In genomic region chr5:157870837-157871834, GRCh38 we compare ENCODE assay signal across 12 cellular contexts. TPM values are rescaled to one million over a fixed set of nuclear protein-coding genes. Genes with fewer than 3 reads are reported as not detected.
DNase-seq lines count a peak whose midpoint lies in the region; ATAC-seq and TF ChIP-seq lines count a peak whose summit lies in the region.
"Had no signal": no experiment of that assay in that cellular context is flagged by ENCODE, and none has a peak within 500 bp of the region (broad histone marks: within the 10 kb centered on the region; RNA-seq: fewer than 3 reads in every experiment).

No MANE protein-coding gene starts in this region.

- CTCF ChIA-PET in activated CD8-positive, alpha-beta T cell treated with anti-CD3 and anti-CD28 coated beads for 36 hours (lab: Charles Lee), result interaction anchor here (1.5 kb wide), 1 partner anchor 54 kb away, joined by 3 read pairs; no protein-coding TSS in a partner anchor
- CTCF ChIA-PET in activated CD8-positive, alpha-beta T cell treated with anti-CD3 and anti-CD28 coated beads, Interleukin-2, amount 10 ng/mL, durations not matched to agents 7 days and 5 days (lab: Charles Lee), result no interaction called here

- TF ChIP-seq EP300 in stomach (IDR thresholded peaks at IDR 0.05), result no peak

- H3K27me3 ChIP-seq in MG63 (no peaks in the 10 kb centered on the region; the same call in 1 of the 2 replicates), smooth muscle cell (ENCODE audit: low read depth) (no peaks in the 10 kb centered on the region), stomach (no peaks in the 10 kb centered on the region)

- H2AFZ ChIP-seq in smooth muscle cell (ENCODE audit: low read depth), result no peak overlapping the region

- ATAC-seq in activated CD8-positive, alpha-beta T cell treated with anti-CD3 and anti-CD28 coated beads for 36 hours, result peak; percentile 61
- ATAC-seq in activated CD8-positive, alpha-beta T cell treated with anti-CD3 and anti-CD28 coated beads, Interleukin-2, amount 10 ng/mL, durations not matched to agents 7 days and 5 days, result no peak
- ATAC-seq: T-cell had no signal

- no peak overlapping the region for H3K4me3 Mint-ChIP-seq in activated CD8-positive, alpha-beta T cell treated with anti-CD3 and anti-CD28 coated beads for 36 hours
- H3K4me3 Mint-ChIP-seq in activated CD8-positive, alpha-beta T cell treated with anti-CD3 and anti-CD28 coated beads, Interleukin-2, amount 10 ng/mL, durations not matched to agents 7 days and 5 days, result no peak overlapping the region
- H3K4me3 Mint-ChIP-seq: CD4-positive, CD25-positive, alpha-beta regulatory T cell; T-cell had no signal

- TF ChIP-seq CTCF in activated CD8-positive, alpha-beta T cell treated with anti-CD3 and anti-CD28 coated beads for 36 hours (IDR thresholded peaks at IDR 0.05), result no peak
- TF ChIP-seq CTCF in smooth muscle cell (IDR thresholded peaks at IDR 0.05; ENCODE audit: borderline replicate concordance, insufficient read depth, poor library complexity, severe bottlenecking) (no peak), stomach (IDR thresholded peaks at IDR 0.05) (no peak)

- no peaks in the 10 kb centered on the region for H3K9me3 ChIP-seq in MG63
- no peaks in the 10 kb centered on the region for H3K9me3 ChIP-seq in smooth muscle cell (replicated peaks; ENCODE audit: low read depth)
- no peaks in the 10 kb centered on the region for H3K9me3 ChIP-seq in stomach

- no peak for DNase-seq in activated CD8-positive, alpha-beta T cell treated with anti-CD3 and anti-CD28 coated beads for 36 hours
- DNase-seq in activated CD8-positive, alpha-beta T cell treated with anti-CD3 and anti-CD28 coated beads, Interleukin-2, amount 10 ng/mL, durations not matched to agents 7 days and 5 days, result no peak
- DNase-seq in MG63, result peak; percentile 67
- peak; percentile 88 for DNase-seq in dermis blood vessel endothelial cell
- no peak for DNase-seq in smooth muscle cell (lab: John Stamatoyannopoulos, UW; ENCODE audit: unreplicated experiment)
- no peak for DNase-seq in NCI-H1694 (lab: John Stamatoyannopoulos, UW)
- no peak for DNase-seq in DMS153 treated with DMSO at 0.1 percent for 48 hours (lab: John Stamatoyannopoulos, UW; ENCODE audit: unreplicated experiment)
- no peak for DNase-seq in stomach
- DNase-seq: CD4-positive, CD25-positive, alpha-beta regulatory T cell; cerebellar nuclear complex; Karpas-422; T-cell had no signal

- peak overlapping the region; percentile 80 for H3K27ac ChIP-seq in smooth muscle cell (ENCODE audit: low read depth)
- H3K27ac ChIP-seq in stomach, result no peak overlapping the region

- intact Hi-C loops in activated CD8-positive, alpha-beta T cell treated with anti-CD3 and anti-CD28 coated beads for 36 hours (cut with micrococcal nuclease), result no loop called here
- intact Hi-C loops in stomach (cut with DNase I; ENCODE audit: low total_unique reads), result no loop called here

- POLR2A ChIA-PET in activated CD8-positive, alpha-beta T cell treated with anti-CD3 and anti-CD28 coated beads for 36 hours (lab: Charles Lee), result interaction anchor here (2.1 kb wide), 1 partner anchor 10 kb away, joined by 7 read pairs; no protein-coding TSS in a partner anchor
- POLR2A ChIA-PET in activated CD8-positive, alpha-beta T cell treated with anti-CD3 and anti-CD28 coated beads, Interleukin-2, amount 10 ng/mL, durations not matched to agents 7 days and 5 days (lab: Charles Lee), result no interaction called here

- H3F3A ChIP-seq in smooth muscle cell (ENCODE audit: low read depth), result no peaks in the 10 kb centered on the region

- H3K27me3 Mint-ChIP-seq in activated CD8-positive, alpha-beta T cell treated with anti-CD3 and anti-CD28 coated beads for 36 hours, result no peaks in the 10 kb centered on the region
- no peaks in the 10 kb centered on the region for H3K27me3 Mint-ChIP-seq in activated CD8-positive, alpha-beta T cell treated with anti-CD3 and anti-CD28 coated beads, Interleukin-2, amount 10 ng/mL, durations not matched to agents 7 days and 5 days (ENCODE audit: low read depth)
- H3K27me3 Mint-ChIP-seq: T-cell had no signal

- TF ChIP-seq POLR2A in stomach (IDR thresholded peaks at IDR 0.05), result no peak

- H3K9me3 Mint-ChIP-seq in activated CD8-positive, alpha-beta T cell treated with anti-CD3 and anti-CD28 coated beads for 36 hours, result peaks cover 3% of the 10 kb centered on the region
- H3K9me3 Mint-ChIP-seq in activated CD8-positive, alpha-beta T cell treated with anti-CD3 and anti-CD28 coated beads, Interleukin-2, amount 10 ng/mL, durations not matched to agents 7 days and 5 days (ENCODE audit: insufficient read depth), result no peaks in the 10 kb centered on the region
- H3K9me3 Mint-ChIP-seq: T-cell had no signal

- no peaks in the 10 kb centered on the region for H3K4me1 ChIP-seq in smooth muscle cell (ENCODE audit: low read depth)
- H3K4me1 ChIP-seq in stomach, result no peaks in the 10 kb centered on the region

- no peaks in the 10 kb centered on the region for H3K36me3 Mint-ChIP-seq in activated CD8-positive, alpha-beta T cell treated with anti-CD3 and anti-CD28 coated beads for 36 hours (ENCODE audit: low read depth)
- no peaks in the 10 kb centered on the region for H3K36me3 Mint-ChIP-seq in activated CD8-positive, alpha-beta T cell treated with anti-CD3 and anti-CD28 coated beads, Interleukin-2, amount 10 ng/mL, durations not matched to agents 7 days and 5 days (ENCODE audit: low read depth)
- H3K36me3 Mint-ChIP-seq: CD4-positive, CD25-positive, alpha-beta regulatory T cell; T-cell had no signal

- no peak overlapping the region for H3K4me2 ChIP-seq in smooth muscle cell

- H3K4me3 ChIP-seq in MG63 (no peak overlapping the region), smooth muscle cell (no peak overlapping the region), stomach (no peak overlapping the region)

- H3K27ac Mint-ChIP-seq in activated CD8-positive, alpha-beta T cell treated with anti-CD3 and anti-CD28 coated beads for 36 hours, result no peak overlapping the region
- H3K27ac Mint-ChIP-seq in activated CD8-positive, alpha-beta T cell treated with anti-CD3 and anti-CD28 coated beads, Interleukin-2, amount 10 ng/mL, durations not matched to agents 7 days and 5 days, result no peak overlapping the region
- H3K27ac Mint-ChIP-seq: CD4-positive, CD25-positive, alpha-beta regulatory T cell; T-cell had no signal

- H4K20me1 ChIP-seq in smooth muscle cell (ENCODE audit: low read depth), result no peaks in the 10 kb centered on the region

- H3K9ac ChIP-seq in smooth muscle cell (ENCODE audit: low read depth), result peak overlapping the region; percentile 74

- H3K79me2 ChIP-seq in smooth muscle cell (ENCODE audit: low read depth), result no peaks in the 10 kb centered on the region

- 62% methylated on average over 7 of the region's 7 CpGs for WGBS in smooth muscle cell (ENCODE audit: low lambda C conversion rate)
- WGBS in stomach, 5 donors, result 62 to 75% (median 68%) methylated on average over 7 of the region's 7 CpGs

- H3K36me3 ChIP-seq in MG63 (no peaks in the 10 kb centered on the region), smooth muscle cell (ENCODE audit: low read depth) (no peaks in the 10 kb centered on the region), stomach (no peaks in the 10 kb centered on the region)

- peaks cover 15% of the 10 kb centered on the region for H3K4me1 Mint-ChIP-seq in activated CD8-positive, alpha-beta T cell treated with anti-CD3 and anti-CD28 coated beads for 36 hours (ENCODE audit: low read depth)
- H3K4me1 Mint-ChIP-seq in activated CD8-positive, alpha-beta T cell treated with anti-CD3 and anti-CD28 coated beads, Interleukin-2, amount 10 ng/mL, durations not matched to agents 7 days and 5 days (ENCODE audit: low read depth), result no peaks in the 10 kb centered on the region
- H3K4me1 Mint-ChIP-seq: T-cell had no signal

RNA-seq across cellular contexts. Expression of gene CLINT1, which starts 12.2 kb away (rescaled TPM):
- total RNA-seq in activated CD8-positive, alpha-beta T cell treated with anti-CD3 and anti-CD28 coated beads for 36 hours, result 10 to 100 TPM; 56.8 to 60.7 TPM
- total RNA-seq in activated CD8-positive, alpha-beta T cell treated with anti-CD3 and anti-CD28 coated beads, Interleukin-2, amount 10 ng/mL, durations not matched to agents 7 days and 5 days, result 10 to 100 TPM; 65.7 to 67.2 TPM
- 137 and 502 TPM in 2 replicates for total RNA-seq in MG63 (2014; rRNA removed; shearing (Covaris generic); ENCODE audit: low replicate concordance)
- total RNA-seq in dermis blood vessel endothelial cell (92.4 and 131 TPM in 2 replicates), smooth muscle cell (83.9 and 102 TPM in 2 replicates), stomach (100 to 1,000 TPM in 3 of 5 donors, 10 to 100 TPM in 2; 74.5 to 196 (median 100) TPM)
- polyA plus RNA-seq in smooth muscle cell (61.4 and 63.5 TPM in 2 replicates), stomach (10 to 100 TPM; 24.7 to 53.0 (median 42.3) TPM)

Comparison
In these comparisons a context has a peak if more than half of its experiments do, and no peak if none do; other contexts are left out.
1. DNase-seq: peak in MG63 (single experiment) and dermis blood vessel endothelial cell (single experiment); none in activated CD8-positive, alpha-beta T cell treated with anti-CD3 and anti-CD28 coated beads for 36 hours (single experiment), activated CD8-positive, alpha-beta T cell treated with anti-CD3 and anti-CD28 coated beads, Interleukin-2, amount 10 ng/mL, durations not matched to agents 7 days and 5 days (single experiment), smooth muscle cell (single experiment), NCI-H1694 (single experiment), DMS153 treated with DMSO at 0.1 percent for 48 hours (single experiment) and stomach (single experiment).